Comparison of ENCODE assay signal across 1 cellular context in the genomic region with DNA sequence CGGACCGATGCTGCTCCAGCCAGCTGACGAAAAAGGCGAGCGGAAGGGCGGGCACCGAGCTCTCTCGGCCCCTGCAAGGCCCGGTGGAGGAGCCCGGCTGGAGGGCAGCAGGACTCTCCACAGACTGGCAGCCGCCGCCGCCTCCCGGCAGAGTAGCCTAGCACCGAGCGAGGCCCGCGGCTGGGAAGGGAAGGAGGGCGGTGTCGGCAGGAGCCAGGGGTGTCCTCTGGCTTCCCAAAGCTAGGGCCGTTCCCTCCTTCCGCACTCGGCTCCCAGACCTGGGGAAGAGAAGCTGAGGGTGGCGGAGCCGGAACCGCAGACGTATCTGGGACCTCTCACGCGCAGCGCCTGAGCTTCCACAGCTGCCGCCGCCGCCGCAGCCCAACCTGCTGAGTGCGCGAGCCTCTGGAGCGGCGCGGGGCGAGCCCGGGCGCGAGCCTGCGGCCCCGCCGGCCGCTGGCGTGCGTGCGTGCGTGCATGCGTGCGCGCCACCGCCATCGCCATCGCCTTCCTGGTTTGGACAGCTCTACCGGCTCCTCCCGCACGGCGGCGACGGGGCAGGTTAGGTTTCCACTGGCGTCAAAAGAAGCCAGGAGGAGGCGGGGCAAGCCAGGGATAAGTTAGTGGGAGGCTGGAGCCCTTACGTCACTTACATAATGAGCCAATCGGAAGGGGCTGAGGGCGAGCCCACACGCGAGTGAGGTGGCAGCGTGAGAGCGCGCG.
A peak's percentile ranks its signal among the peaks of the same experiment; 100 is the strongest.
TF ChIP-seq lines count a peak whose summit lies in the region.

A gene (minus strand): TSS at position 395 of the 723 bp plus-strand sequence. CDS start 439 bp downstream, outside the sequence.

TF ChIP-seq in GM12878, 131 proteins besides CTCF, POLR2A, EP300 and RAD21 (continued from another document and continues in another):
- no peak for TF ChIP-seq STAT3 (IDR thresholded peaks at IDR 0.05; ENCODE audit: low read depth, low read length)
- peak; percentile 92 for TF ChIP-seq LARP7 (IDR thresholded peaks at IDR 0.05)
- 0 out of 2 replicates have a peak, but pooled peaks have one; percentile 61 for TF ChIP-seq ASH2L (IDR thresholded peaks at IDR 0.05; ENCODE audit: borderline replicate concordance, low read depth)
- no peak for TF ChIP-seq TBL1XR1 (IDR thresholded peaks at IDR 0.05; ENCODE audit: low read depth, low read length)
- no peak for TF ChIP-seq RCOR1 (conservative IDR thresholded peaks at IDR 0.05; ENCODE audit: low read depth, low read length)
- no peak for TF ChIP-seq SREBF2 (IDR thresholded peaks at IDR 0.05; ENCODE audit: low read length)
- TF ChIP-seq CBX5 (IDR thresholded peaks at IDR 0.05; ENCODE audit: low read depth): no peak
- no peak for TF ChIP-seq FOXM1 (IDR thresholded peaks at IDR 0.05; ENCODE audit: low read depth, low read length)
- TF ChIP-seq, protein P1, sequence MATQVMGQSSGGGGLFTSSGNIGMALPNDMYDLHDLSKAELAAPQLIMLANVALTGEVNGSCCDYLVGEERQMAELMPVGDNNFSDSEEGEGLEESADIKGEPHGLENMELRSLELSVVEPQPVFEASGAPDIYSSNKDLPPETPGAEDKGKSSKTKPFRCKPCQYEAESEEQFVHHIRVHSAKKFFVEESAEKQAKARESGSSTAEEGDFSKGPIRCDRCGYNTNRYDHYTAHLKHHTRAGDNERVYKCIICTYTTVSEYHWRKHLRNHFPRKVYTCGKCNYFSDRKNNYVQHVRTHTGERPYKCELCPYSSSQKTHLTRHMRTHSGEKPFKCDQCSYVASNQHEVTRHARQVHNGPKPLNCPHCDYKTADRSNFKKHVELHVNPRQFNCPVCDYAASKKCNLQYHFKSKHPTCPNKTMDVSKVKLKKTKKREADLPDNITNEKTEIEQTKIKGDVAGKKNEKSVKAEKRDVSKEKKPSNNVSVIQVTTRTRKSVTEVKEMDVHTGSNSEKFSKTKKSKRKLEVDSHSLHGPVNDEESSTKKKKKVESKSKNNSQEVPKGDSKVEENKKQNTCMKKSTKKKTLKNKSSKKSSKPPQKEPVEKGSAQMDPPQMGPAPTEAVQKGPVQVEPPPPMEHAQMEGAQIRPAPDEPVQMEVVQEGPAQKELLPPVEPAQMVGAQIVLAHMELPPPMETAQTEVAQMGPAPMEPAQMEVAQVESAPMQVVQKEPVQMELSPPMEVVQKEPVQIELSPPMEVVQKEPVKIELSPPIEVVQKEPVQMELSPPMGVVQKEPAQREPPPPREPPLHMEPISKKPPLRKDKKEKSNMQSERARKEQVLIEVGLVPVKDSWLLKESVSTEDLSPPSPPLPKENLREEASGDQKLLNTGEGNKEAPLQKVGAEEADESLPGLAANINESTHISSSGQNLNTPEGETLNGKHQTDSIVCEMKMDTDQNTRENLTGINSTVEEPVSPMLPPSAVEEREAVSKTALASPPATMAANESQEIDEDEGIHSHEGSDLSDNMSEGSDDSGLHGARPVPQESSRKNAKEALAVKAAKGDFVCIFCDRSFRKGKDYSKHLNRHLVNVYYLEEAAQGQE (IDR thresholded peaks at IDR 0.05; ENCODE audit: low read depth, low read length): peak; percentile 59
- no peak for TF ChIP-seq MTA3 (IDR thresholded peaks at IDR 0.05; ENCODE audit: borderline replicate concordance, low read length)
- TF ChIP-seq SUPT20H (IDR thresholded peaks at IDR 0.05; ENCODE audit: borderline replicate concordance, control insufficient read depth, low read depth, low read length): no peak
- TF ChIP-seq BACH1 (IDR thresholded peaks at IDR 0.05; ENCODE audit: borderline replicate concordance): peak; percentile 85
- no peak for TF ChIP-seq CHD4 (IDR thresholded peaks at IDR 0.05)
- no peak for TF ChIP-seq RUNX3 (IDR thresholded peaks at IDR 0.05; ENCODE audit: low read length)
- TF ChIP-seq PML (IDR thresholded peaks at IDR 0.05; ENCODE audit: low read length): no peak
- peak; percentile 74; the same call in 1 of the 2 replicates for TF ChIP-seq TAF1 (IDR thresholded peaks at IDR 0.05; ENCODE audit: borderline replicate concordance, low read depth, low read length)
- TF ChIP-seq SP1 (IDR thresholded peaks at IDR 0.05; ENCODE audit: low read depth, low read length): peak; percentile 83
- TF ChIP-seq IRF4 (IDR thresholded peaks at IDR 0.05; ENCODE audit: low read depth, low read length): no peak
- TF ChIP-seq ZBED1 (IDR thresholded peaks at IDR 0.05; ENCODE audit: borderline replicate concordance): no peak
- no peak for TF ChIP-seq NFIC (IDR thresholded peaks at IDR 0.05; ENCODE audit: low read depth, low read length)
- peak in 1 of 2 experiments; percentile 88; a peak in 1 of 3 replicates for TF ChIP-seq EGR1 (IDR thresholded peaks at IDR 0.05; ENCODE audit: borderline replicate concordance in 1 of 2, low read depth in 2 of 2, low read length in 2 of 2)
- TF ChIP-seq, protein P2, sequence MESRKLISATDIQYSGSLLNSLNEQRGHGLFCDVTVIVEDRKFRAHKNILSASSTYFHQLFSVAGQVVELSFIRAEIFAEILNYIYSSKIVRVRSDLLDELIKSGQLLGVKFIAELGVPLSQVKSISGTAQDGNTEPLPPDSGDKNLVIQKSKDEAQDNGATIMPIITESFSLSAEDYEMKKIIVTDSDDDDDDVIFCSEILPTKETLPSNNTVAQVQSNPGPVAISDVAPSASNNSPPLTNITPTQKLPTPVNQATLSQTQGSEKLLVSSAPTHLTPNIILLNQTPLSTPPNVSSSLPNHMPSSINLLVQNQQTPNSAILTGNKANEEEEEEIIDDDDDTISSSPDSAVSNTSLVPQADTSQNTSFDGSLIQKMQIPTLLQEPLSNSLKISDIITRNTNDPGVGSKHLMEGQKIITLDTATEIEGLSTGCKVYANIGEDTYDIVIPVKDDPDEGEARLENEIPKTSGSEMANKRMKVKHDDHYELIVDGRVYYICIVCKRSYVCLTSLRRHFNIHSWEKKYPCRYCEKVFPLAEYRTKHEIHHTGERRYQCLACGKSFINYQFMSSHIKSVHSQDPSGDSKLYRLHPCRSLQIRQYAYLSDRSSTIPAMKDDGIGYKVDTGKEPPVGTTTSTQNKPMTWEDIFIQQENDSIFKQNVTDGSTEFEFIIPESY (IDR thresholded peaks at IDR 0.05): no peak
- TF ChIP-seq ZNF24 (IDR thresholded peaks at IDR 0.05): no peak
- peak; percentile 82 for TF ChIP-seq NR2C1 (IDR thresholded peaks at IDR 0.05)
- no peak for TF ChIP-seq ZNF274 (IDR thresholded peaks at IDR 0.05; ENCODE audit: insufficient read depth, insufficient read length)
- TF ChIP-seq, protein P3, sequence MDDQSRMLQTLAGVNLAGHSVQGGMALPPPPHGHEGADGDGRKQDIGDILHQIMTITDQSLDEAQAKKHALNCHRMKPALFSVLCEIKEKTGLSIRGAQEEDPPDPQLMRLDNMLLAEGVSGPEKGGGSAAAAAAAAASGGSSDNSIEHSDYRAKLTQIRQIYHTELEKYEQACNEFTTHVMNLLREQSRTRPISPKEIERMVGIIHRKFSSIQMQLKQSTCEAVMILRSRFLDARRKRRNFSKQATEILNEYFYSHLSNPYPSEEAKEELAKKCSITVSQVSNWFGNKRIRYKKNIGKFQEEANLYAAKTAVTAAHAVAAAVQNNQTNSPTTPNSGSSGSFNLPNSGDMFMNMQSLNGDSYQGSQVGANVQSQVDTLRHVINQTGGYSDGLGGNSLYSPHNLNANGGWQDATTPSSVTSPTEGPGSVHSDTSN (IDR thresholded peaks at IDR 0.05; ENCODE audit: insufficient replicate concordance, low read depth, low read length): no peak
- no peak for TF ChIP-seq WRNIP1 (IDR thresholded peaks at IDR 0.05; ENCODE audit: borderline replicate concordance, low read depth, low read length)
- no peak for TF ChIP-seq SMAD1 (IDR thresholded peaks at IDR 0.05; ENCODE audit: low read depth, partially characterized antibody)
- TF ChIP-seq, protein P4, sequence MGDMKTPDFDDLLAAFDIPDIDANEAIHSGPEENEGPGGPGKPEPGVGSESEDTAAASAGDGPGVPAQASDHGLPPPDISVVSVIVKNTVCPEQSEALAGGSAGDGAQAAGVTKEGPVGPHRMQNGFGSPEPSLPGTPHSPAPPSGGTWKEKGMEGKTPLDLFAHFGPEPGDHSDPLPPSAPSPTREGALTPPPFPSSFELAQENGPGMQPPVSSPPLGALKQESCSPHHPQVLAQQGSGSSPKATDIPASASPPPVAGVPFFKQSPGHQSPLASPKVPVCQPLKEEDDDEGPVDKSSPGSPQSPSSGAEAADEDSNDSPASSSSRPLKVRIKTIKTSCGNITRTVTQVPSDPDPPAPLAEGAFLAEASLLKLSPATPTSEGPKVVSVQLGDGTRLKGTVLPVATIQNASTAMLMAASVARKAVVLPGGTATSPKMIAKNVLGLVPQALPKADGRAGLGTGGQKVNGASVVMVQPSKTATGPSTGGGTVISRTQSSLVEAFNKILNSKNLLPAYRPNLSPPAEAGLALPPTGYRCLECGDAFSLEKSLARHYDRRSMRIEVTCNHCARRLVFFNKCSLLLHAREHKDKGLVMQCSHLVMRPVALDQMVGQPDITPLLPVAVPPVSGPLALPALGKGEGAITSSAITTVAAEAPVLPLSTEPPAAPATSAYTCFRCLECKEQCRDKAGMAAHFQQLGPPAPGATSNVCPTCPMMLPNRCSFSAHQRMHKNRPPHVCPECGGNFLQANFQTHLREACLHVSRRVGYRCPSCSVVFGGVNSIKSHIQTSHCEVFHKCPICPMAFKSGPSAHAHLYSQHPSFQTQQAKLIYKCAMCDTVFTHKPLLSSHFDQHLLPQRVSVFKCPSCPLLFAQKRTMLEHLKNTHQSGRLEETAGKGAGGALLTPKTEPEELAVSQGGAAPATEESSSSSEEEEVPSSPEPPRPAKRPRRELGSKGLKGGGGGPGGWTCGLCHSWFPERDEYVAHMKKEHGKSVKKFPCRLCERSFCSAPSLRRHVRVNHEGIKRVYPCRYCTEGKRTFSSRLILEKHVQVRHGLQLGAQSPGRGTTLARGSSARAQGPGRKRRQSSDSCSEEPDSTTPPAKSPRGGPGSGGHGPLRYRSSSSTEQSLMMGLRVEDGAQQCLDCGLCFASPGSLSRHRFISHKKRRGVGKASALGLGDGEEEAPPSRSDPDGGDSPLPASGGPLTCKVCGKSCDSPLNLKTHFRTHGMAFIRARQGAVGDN (IDR thresholded peaks at IDR 0.05): peak; percentile 73
- no peak for TF ChIP-seq NR2C2 (IDR thresholded peaks at IDR 0.05; ENCODE audit: borderline replicate concordance, control insufficient read depth, insufficient read length, low read depth)
- TF ChIP-seq, protein P5, sequence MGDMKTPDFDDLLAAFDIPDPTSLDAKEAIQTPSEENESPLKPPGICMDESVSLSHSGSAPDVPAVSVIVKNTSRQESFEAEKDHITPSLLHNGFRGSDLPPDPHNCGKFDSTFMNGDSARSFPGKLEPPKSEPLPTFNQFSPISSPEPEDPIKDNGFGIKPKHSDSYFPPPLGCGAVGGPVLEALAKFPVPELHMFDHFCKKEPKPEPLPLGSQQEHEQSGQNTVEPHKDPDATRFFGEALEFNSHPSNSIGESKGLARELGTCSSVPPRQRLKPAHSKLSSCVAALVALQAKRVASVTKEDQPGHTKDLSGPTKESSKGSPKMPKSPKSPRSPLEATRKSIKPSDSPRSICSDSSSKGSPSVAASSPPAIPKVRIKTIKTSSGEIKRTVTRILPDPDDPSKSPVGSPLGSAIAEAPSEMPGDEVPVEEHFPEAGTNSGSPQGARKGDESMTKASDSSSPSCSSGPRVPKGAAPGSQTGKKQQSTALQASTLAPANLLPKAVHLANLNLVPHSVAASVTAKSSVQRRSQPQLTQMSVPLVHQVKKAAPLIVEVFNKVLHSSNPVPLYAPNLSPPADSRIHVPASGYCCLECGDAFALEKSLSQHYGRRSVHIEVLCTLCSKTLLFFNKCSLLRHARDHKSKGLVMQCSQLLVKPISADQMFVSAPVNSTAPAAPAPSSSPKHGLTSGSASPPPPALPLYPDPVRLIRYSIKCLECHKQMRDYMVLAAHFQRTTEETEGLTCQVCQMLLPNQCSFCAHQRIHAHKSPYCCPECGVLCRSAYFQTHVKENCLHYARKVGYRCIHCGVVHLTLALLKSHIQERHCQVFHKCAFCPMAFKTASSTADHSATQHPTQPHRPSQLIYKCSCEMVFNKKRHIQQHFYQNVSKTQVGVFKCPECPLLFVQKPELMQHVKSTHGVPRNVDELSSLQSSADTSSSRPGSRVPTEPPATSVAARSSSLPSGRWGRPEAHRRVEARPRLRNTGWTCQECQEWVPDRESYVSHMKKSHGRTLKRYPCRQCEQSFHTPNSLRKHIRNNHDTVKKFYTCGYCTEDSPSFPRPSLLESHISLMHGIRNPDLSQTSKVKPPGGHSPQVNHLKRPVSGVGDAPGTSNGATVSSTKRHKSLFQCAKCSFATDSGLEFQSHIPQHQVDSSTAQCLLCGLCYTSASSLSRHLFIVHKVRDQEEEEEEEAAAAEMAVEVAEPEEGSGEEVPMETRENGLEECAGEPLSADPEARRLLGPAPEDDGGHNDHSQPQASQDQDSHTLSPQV (IDR thresholded peaks at IDR 0.05): no peak
- no peak for TF ChIP-seq BCL11A (IDR thresholded peaks at IDR 0.05; ENCODE audit: low read depth, low read length)
- TF ChIP-seq, protein P6, sequence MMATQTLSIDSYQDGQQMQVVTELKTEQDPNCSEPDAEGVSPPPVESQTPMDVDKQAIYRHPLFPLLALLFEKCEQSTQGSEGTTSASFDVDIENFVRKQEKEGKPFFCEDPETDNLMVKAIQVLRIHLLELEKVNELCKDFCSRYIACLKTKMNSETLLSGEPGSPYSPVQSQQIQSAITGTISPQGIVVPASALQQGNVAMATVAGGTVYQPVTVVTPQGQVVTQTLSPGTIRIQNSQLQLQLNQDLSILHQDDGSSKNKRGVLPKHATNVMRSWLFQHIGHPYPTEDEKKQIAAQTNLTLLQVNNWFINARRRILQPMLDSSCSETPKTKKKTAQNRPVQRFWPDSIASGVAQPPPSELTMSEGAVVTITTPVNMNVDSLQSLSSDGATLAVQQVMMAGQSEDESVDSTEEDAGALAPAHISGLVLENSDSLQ (IDR thresholded peaks at IDR 0.05): peak; percentile 80
- no peak for TF ChIP-seq SUZ12 (IDR thresholded peaks at IDR 0.05; ENCODE audit: unreplicated experiment)
- TF ChIP-seq, protein P7, sequence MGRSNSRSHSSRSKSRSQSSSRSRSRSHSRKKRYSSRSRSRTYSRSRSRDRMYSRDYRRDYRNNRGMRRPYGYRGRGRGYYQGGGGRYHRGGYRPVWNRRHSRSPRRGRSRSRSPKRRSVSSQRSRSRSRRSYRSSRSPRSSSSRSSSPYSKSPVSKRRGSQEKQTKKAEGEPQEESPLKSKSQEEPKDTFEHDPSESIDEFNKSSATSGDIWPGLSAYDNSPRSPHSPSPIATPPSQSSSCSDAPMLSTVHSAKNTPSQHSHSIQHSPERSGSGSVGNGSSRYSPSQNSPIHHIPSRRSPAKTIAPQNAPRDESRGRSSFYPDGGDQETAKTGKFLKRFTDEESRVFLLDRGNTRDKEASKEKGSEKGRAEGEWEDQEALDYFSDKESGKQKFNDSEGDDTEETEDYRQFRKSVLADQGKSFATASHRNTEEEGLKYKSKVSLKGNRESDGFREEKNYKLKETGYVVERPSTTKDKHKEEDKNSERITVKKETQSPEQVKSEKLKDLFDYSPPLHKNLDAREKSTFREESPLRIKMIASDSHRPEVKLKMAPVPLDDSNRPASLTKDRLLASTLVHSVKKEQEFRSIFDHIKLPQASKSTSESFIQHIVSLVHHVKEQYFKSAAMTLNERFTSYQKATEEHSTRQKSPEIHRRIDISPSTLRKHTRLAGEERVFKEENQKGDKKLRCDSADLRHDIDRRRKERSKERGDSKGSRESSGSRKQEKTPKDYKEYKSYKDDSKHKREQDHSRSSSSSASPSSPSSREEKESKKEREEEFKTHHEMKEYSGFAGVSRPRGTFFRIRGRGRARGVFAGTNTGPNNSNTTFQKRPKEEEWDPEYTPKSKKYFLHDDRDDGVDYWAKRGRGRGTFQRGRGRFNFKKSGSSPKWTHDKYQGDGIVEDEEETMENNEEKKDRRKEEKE (IDR thresholded peaks at IDR 0.05): no peak
- TF ChIP-seq RELA (IDR thresholded peaks at IDR 0.05; ENCODE audit: borderline replicate concordance, partially characterized antibody): no peak
- TF ChIP-seq RBBP5 (conservative IDR thresholded peaks at IDR 0.05): no peak
- no peak for TF ChIP-seq ZNF384 (IDR thresholded peaks at IDR 0.05; ENCODE audit: borderline replicate concordance, low read depth, low read length)
